15 cellular contexts compared by ENCODE assay signal in genomic region chr6:36754582-36755434, GRCh38. TPM values are rescaled to one million over a fixed set of nuclear protein-coding genes. Genes with fewer than 3 reads are reported as not detected.
DNase-seq lines count a peak whose midpoint lies in the region; ATAC-seq and TF ChIP-seq lines count a peak whose summit lies in the region.
"Had no signal": no experiment of that assay in that cellular context is flagged by ENCODE, and none has a peak within 500 bp of the region (broad histone marks: within the 10 kb centered on the region; RNA-seq: fewer than 3 reads in every experiment).

No MANE protein-coding gene starts in this region.

- H3K4me1 Mint-ChIP-seq in activated CD4-positive, alpha-beta T cell treated with anti-CD3 and anti-CD28 coated beads for 36 hours = peaks cover 69% of the 10 kb centered on the region
- peaks cover 49% of the 10 kb centered on the region for H3K4me1 Mint-ChIP-seq in activated naive CD8-positive, alpha-beta T cell treated with anti-CD3 and anti-CD28 coated beads, Interleukin-2, amount 10 ng/mL, durations not matched to agents 7 days and 5 days
- peaks cover 9 to 79% (median 25%) of the 10 kb centered on the region in 4 donors for H3K4me1 Mint-ChIP-seq in naive thymus-derived CD8-positive, alpha-beta T cell

- no peak overlapping the region for H3K4me3 ChIP-seq in gastrocnemius medialis
- H3K4me3 ChIP-seq: left lung had no signal

- DNase-seq in activated CD4-positive, alpha-beta T cell treated with anti-CD3 and anti-CD28 coated beads for 36 hours = no peak
- no peak for DNase-seq in activated CD4-positive, alpha-beta T cell treated with anti-CD3 and anti-CD28 coated beads, Interleukin-2, amount 50 U/mL, for 4 hours
- DNase-seq in NAMALWA (ENCODE audit: low spot score) (peak; percentile 49), gastrocnemius medialis (no peak), COR-L47 (lab: John Stamatoyannopoulos, UW) (no peak)
- no peak for DNase-seq in activated naive CD8-positive, alpha-beta T cell treated with anti-CD3 and anti-CD28 coated beads, Interleukin-2, amount 10 ng/mL, durations not matched to agents 7 days and 5 days
- no peak for DNase-seq in effector CD4-positive, alpha-beta T cell
- DNase-seq in naive thymus-derived CD8-positive, alpha-beta T cell = no peak
- DNase-seq: amniotic stem cell, left lung, NCI-H1092 had no signal

- no peaks in the 10 kb centered on the region for H3K36me3 ChIP-seq in gastrocnemius medialis
- H3K36me3 ChIP-seq: left lung, neutrophil had no signal

- peak overlapping the region in 3 of 4 donors; percentile 12 to 93 (median 91) for H3K27ac ChIP-seq in gastrocnemius medialis
- H3K27ac ChIP-seq: neutrophil had no signal

- in situ Hi-C loops in gastrocnemius medialis (cut with MboI; ENCODE audit: low sequenced_read_pairs in 4 of 4) = loop anchor here (5.0 to 25.0 kb wide), 5 partner anchors 130 to 257 kb away; partner anchors contain the start of gene FGD2 (in 2 of the 4)

- peak overlapping the region; percentile 32 for H3K4me3 Mint-ChIP-seq in activated CD4-positive, alpha-beta T cell treated with anti-CD3 and anti-CD28 coated beads for 36 hours
- peak overlapping the region; percentile 38 for H3K4me3 Mint-ChIP-seq in activated naive CD8-positive, alpha-beta T cell treated with anti-CD3 and anti-CD28 coated beads, Interleukin-2, amount 10 ng/mL, durations not matched to agents 7 days and 5 days
- peak overlapping the region in 2 of 10 donors; percentile 47 to 77 for H3K4me3 Mint-ChIP-seq in naive thymus-derived CD8-positive, alpha-beta T cell
- H3K4me3 Mint-ChIP-seq: type B pancreatic cell had no signal

- ATAC-seq in activated CD4-positive, alpha-beta T cell treated with anti-CD3 and anti-CD28 coated beads for 36 hours = no peak
- no peak for ATAC-seq in activated naive CD8-positive, alpha-beta T cell treated with anti-CD3 and anti-CD28 coated beads, Interleukin-2, amount 10 ng/mL, durations not matched to agents 7 days and 5 days (ENCODE audit: low read depth)
- ATAC-seq in gastrocnemius medialis = no peak
- ATAC-seq in naive thymus-derived CD8-positive, alpha-beta T cell = no peak

- H3K27ac Mint-ChIP-seq in activated CD4-positive, alpha-beta T cell treated with anti-CD3 and anti-CD28 coated beads for 36 hours = peak overlapping the region; percentile 86
- H3K27ac Mint-ChIP-seq in activated naive CD8-positive, alpha-beta T cell treated with anti-CD3 and anti-CD28 coated beads, Interleukin-2, amount 10 ng/mL, durations not matched to agents 7 days and 5 days = peak overlapping the region; percentile 68
- H3K27ac Mint-ChIP-seq in naive thymus-derived CD8-positive, alpha-beta T cell = peak overlapping the region in 5 of 10 donors; percentile 56 to 89 (median 80)

- H3K36me3 Mint-ChIP-seq in activated CD4-positive, alpha-beta T cell treated with anti-CD3 and anti-CD28 coated beads for 36 hours (ENCODE audit: low read depth) = no peaks in the 10 kb centered on the region
- peaks cover 1% of the 10 kb centered on the region for H3K36me3 Mint-ChIP-seq in activated naive CD8-positive, alpha-beta T cell treated with anti-CD3 and anti-CD28 coated beads, Interleukin-2, amount 10 ng/mL, durations not matched to agents 7 days and 5 days
- peaks cover 0 to 7% (median 0%) of the 10 kb centered on the region in 3 donors for H3K36me3 Mint-ChIP-seq in naive thymus-derived CD8-positive, alpha-beta T cell
- H3K36me3 Mint-ChIP-seq: type B pancreatic cell had no signal

- no peaks in the 10 kb centered on the region for H3K27me3 ChIP-seq in gastrocnemius medialis
- H3K27me3 ChIP-seq: left lung, neutrophil had no signal

- POLR2A ChIA-PET in activated CD4-positive, alpha-beta T cell treated with anti-CD3 and anti-CD28 coated beads for 36 hours (lab: Charles Lee) = interaction anchor here (0.6 to 0.9 kb wide), 6 partner anchors 39 to 1175 kb away, joined by 3 to 7 read pairs (median 3); partner anchors contain the start of gene CDKN1A
- POLR2A ChIA-PET in activated naive CD8-positive, alpha-beta T cell treated with anti-CD3 and anti-CD28 coated beads, Interleukin-2, amount 10 ng/mL, durations not matched to agents 7 days and 5 days (lab: Charles Lee) = no interaction called here
- POLR2A ChIA-PET in naive thymus-derived CD8-positive, alpha-beta T cell (lab: Charles Lee) = interaction anchor here (1.3 kb wide), 1 partner anchor 17 kb away, joined by 4 read pairs; no protein-coding TSS in a partner anchor

- intact Hi-C loops in activated CD4-positive, alpha-beta T cell treated with anti-CD3 and anti-CD28 coated beads for 36 hours (cut with DNase I, micrococcal nuclease) = loop anchor here (1.0 to 5.0 kb wide), 10 partner anchors 20 to 333 kb away; partner anchors contain the start of genes KCTD20 (in 1 of the 2) and PXT1 (in 1 of the 2)
- intact Hi-C loops in gastrocnemius medialis (cut with DNase I; ENCODE audit: low total_unique reads) = loop anchor here (10.0 kb wide), 1 partner anchor 310 kb away; the partner anchor contains the start of genes KCTD20 and PXT1

- CTCF ChIA-PET in activated CD4-positive, alpha-beta T cell treated with anti-CD3 and anti-CD28 coated beads for 36 hours (lab: Charles Lee) = interaction anchor here (0.6 to 3.2 kb wide), 16 partner anchors 11 to 414 kb away, joined by 3 to 18 read pairs (median 4); partner anchors contain the start of gene CDKN1A

- H3K9me3 ChIP-seq in gastrocnemius medialis = peaks cover 0 to 4% (median 0%) of the 10 kb centered on the region in 3 donors

- H3K27me3 Mint-ChIP-seq in activated CD4-positive, alpha-beta T cell treated with anti-CD3 and anti-CD28 coated beads for 36 hours = no peaks in the 10 kb centered on the region
- no peaks in the 10 kb centered on the region for H3K27me3 Mint-ChIP-seq in activated naive CD8-positive, alpha-beta T cell treated with anti-CD3 and anti-CD28 coated beads, Interleukin-2, amount 10 ng/mL, durations not matched to agents 7 days and 5 days
- peaks cover 0 to 7% (median 0%) of the 10 kb centered on the region in 5 donors for H3K27me3 Mint-ChIP-seq in naive thymus-derived CD8-positive, alpha-beta T cell

- no peak for TF ChIP-seq POLR2A in gastrocnemius medialis (IDR thresholded peaks at IDR 0.05)

- H3K4me1 ChIP-seq in gastrocnemius medialis = peaks cover 21 to 28% of the 10 kb centered on the region in 2 donors

- TF ChIP-seq CTCF in gastrocnemius medialis (IDR thresholded peaks at IDR 0.05 in 4 of 5, conservative IDR thresholded peaks at IDR 0.05 in 1 of 5) = no peak

- H3K9me3 Mint-ChIP-seq in activated CD4-positive, alpha-beta T cell treated with anti-CD3 and anti-CD28 coated beads for 36 hours (ENCODE audit: low read depth) = no peaks in the 10 kb centered on the region
- H3K9me3 Mint-ChIP-seq in activated naive CD8-positive, alpha-beta T cell treated with anti-CD3 and anti-CD28 coated beads, Interleukin-2, amount 10 ng/mL, durations not matched to agents 7 days and 5 days = no peaks in the 10 kb centered on the region
- H3K9me3 Mint-ChIP-seq in naive thymus-derived CD8-positive, alpha-beta T cell = no peaks in the 10 kb centered on the region
- H3K9me3 Mint-ChIP-seq: type B pancreatic cell had no signal

RNA-seq across cellular contexts. Expression of gene RAB44, which starts 57.2 kb away (rescaled TPM):
- total RNA-seq in activated CD4-positive, alpha-beta T cell treated with anti-CD3 and anti-CD28 coated beads for 36 hours = under 1 TPM in 1 of 2 experiments, not detected in 1; 0.05 TPM
- not detected for total RNA-seq in activated naive CD8-positive, alpha-beta T cell treated with anti-CD3 and anti-CD28 coated beads, Interleukin-2, amount 10 ng/mL, durations not matched to agents 7 days and 5 days
- under 1 TPM in 1 of 4 donors, not detected in 3; 0.09 TPM for total RNA-seq in gastrocnemius medialis
- not detected for total RNA-seq in naive thymus-derived CD8-positive, alpha-beta T cell
- polyA plus RNA-seq in naive thymus-derived CD8-positive, alpha-beta T cell = not detected
- total RNA-seq: SK-MEL-5, skeletal muscle tissue had no signal
